In genomic region chr1:27549807-27550408, GRCh38 we compare ENCODE assay signal across 1 cellular context.
TF ChIP-seq lines count a peak whose summit lies in the region.

No MANE protein-coding gene starts in this region.

TF ChIP-seq in IMR-90, 13 proteins besides CTCF, POLR2A, EP300 and RAD21:
- TF ChIP-seq CEBPB (IDR thresholded peaks at IDR 0.05; ENCODE audit: low read depth, low read length), result no peak
- TF ChIP-seq MXI1 (IDR thresholded peaks at IDR 0.05; ENCODE audit: borderline replicate concordance, low read depth, low read length), result no peak
- TF ChIP-seq FOS (IDR thresholded peaks at IDR 0.05; ENCODE audit: low read depth, low read length), result no peak
- no peak for TF ChIP-seq RFX5 (IDR thresholded peaks at IDR 0.05; ENCODE audit: low read depth, low read length)
- TF ChIP-seq ELK1 (IDR thresholded peaks at IDR 0.05; ENCODE audit: borderline replicate concordance, low read depth, low read length), result no peak
- no peak for TF ChIP-seq MAZ (IDR thresholded peaks at IDR 0.05; ENCODE audit: borderline replicate concordance, low read depth, low read length)
- TF ChIP-seq MAFK (IDR thresholded peaks at IDR 0.05; ENCODE audit: low read depth, low read length), result no peak
- no peak for TF ChIP-seq SMC3 (IDR thresholded peaks at IDR 0.05; ENCODE audit: low read depth, low read length)
- no peak for TF ChIP-seq RCOR1 (IDR thresholded peaks at IDR 0.05; ENCODE audit: insufficient replicate concordance, low read length)
- TF ChIP-seq USF2 (IDR thresholded peaks at IDR 0.05; ENCODE audit: low read depth, low read length), result no peak
- no peak for TF ChIP-seq BHLHE40 (IDR thresholded peaks at IDR 0.05; ENCODE audit: low read depth, low read length)
